In genomic region chr7:151248191-151249033, GRCh38 we compare ENCODE assay signal across 8 cellular contexts. TPM values are rescaled to one million over a fixed set of nuclear protein-coding genes. Genes with fewer than 3 reads are reported as not detected.
DNase-seq lines count a peak whose midpoint lies in the region; ATAC-seq and TF ChIP-seq lines count a peak whose summit lies in the region.

TSS of gene SMARCD3 (minus strand) at chr7:151248694. CDS start at chr7:151248562, 132 bp downstream.

- TF ChIP-seq EP300 in transverse colon (IDR thresholded peaks at IDR 0.05; ENCODE audit: low read depth), result no peak

- peak in 3 of 5 donors; percentile 25 to 45 (median 42) for DNase-seq in CD4-positive, alpha-beta memory T cell
- DNase-seq in KBM-7, result peak; percentile 55
- peak; percentile 56 for DNase-seq in activated CD8-positive, alpha-beta memory T cell treated with anti-CD3 and anti-CD28 coated beads, Interleukin-2, amount 50 U/mL, for 4 hours
- DNase-seq in fibroblast of lung (ENCODE audit: low read depth in 2 of 2), result peak; percentile 60 to 77
- peak; percentile 54 for DNase-seq in transverse colon
- DNase-seq in cerebellar nuclear complex (lab: John Stamatoyannopoulos, UW), result no peak

- H3K9me3 Mint-ChIP-seq in CD4-positive, alpha-beta memory T cell, result no peaks in the 10 kb centered on the region

- H3K4me1 Mint-ChIP-seq in CD4-positive, alpha-beta memory T cell, result peaks cover 25 to 70% (median 42%) of the 10 kb centered on the region in 4 donors

- no peaks in the 10 kb centered on the region for H3K36me3 Mint-ChIP-seq in CD4-positive, alpha-beta memory T cell

- peaks cover 29 to 41% of the 10 kb centered on the region in 2 donors for H3K27me3 Mint-ChIP-seq in CD4-positive, alpha-beta memory T cell

- intact Hi-C loops in CD4-positive, alpha-beta memory T cell (cut with micrococcal nuclease), result loop anchor here (5.0 kb wide), 1 partner anchor 41 kb away; no protein-coding TSS in a partner anchor
- intact Hi-C loops in transverse colon (cut with DNase I; ENCODE audit: low total_unique reads), result loop anchor here (5.0 kb wide), 1 partner anchor 54 kb away; no protein-coding TSS in a partner anchor

- H3K9me3 ChIP-seq in CD4-positive, alpha-beta memory T cell (ENCODE audit: control insufficient read depth in 1 of 2, low read length in 2 of 2), result no peaks in the 10 kb centered on the region
- H3K9me3 ChIP-seq in fibroblast of lung (ENCODE audit: control insufficient read depth, insufficient read depth, low read depth, low read length) (no peaks in the 10 kb centered on the region), mucosa of stomach (ENCODE audit: control insufficient read depth, low read length) (no peaks in the 10 kb centered on the region), transverse colon (no peaks in the 10 kb centered on the region)

- H3K27me3 ChIP-seq in CD4-positive, alpha-beta memory T cell (ENCODE audit: insufficient read depth, low read length), result peaks cover 39% of the 10 kb centered on the region
- H3K27me3 ChIP-seq in fibroblast of lung (ENCODE audit: control insufficient read depth, insufficient read depth, low read length), result no peaks in the 10 kb centered on the region
- H3K27me3 ChIP-seq in mucosa of stomach (ENCODE audit: control insufficient read depth, insufficient read depth, low read length), result peaks cover 82% of the 10 kb centered on the region
- H3K27me3 ChIP-seq in transverse colon, result peaks cover 87% of the 10 kb centered on the region

- peak within 1 kb of the TSS; percentile 100 for H3K4me2 ChIP-seq in fibroblast of lung (ENCODE audit: extremely low read depth, insufficient read depth, low read length)

- H3K27ac Mint-ChIP-seq in CD4-positive, alpha-beta memory T cell, result peak within 1 kb of the TSS in 4 of 7 donors; percentile 2 to 79 (median 38)

- CTCF ChIA-PET in CD4-positive, alpha-beta memory T cell (lab: Charles Lee; ENCODE audit: partially characterized antibody), result interaction anchor here (1.3 kb wide), 1 partner anchor 350 kb away, joined by 3 read pairs; no protein-coding TSS in a partner anchor

- H3K4me3 Mint-ChIP-seq in CD4-positive, alpha-beta memory T cell, result peak within 1 kb of the TSS; percentile 71 to 83 (median 80)

- no peaks in the 10 kb centered on the region for H3K36me3 ChIP-seq in CD4-positive, alpha-beta memory T cell (ENCODE audit: insufficient read depth, low read length)
- H3K36me3 ChIP-seq in fibroblast of lung (ENCODE audit: control insufficient read depth, insufficient read depth, low read length) (no peaks in the 10 kb centered on the region), mucosa of stomach (ENCODE audit: control insufficient read depth, insufficient read depth, low read length) (no peaks in the 10 kb centered on the region), transverse colon (no peaks in the 10 kb centered on the region)

- WGBS in transverse colon (ENCODE audit: low coverage in 1 of 2), 2 donors, result 0 to 1% methylated on average over 6 to 44 of the region's 84 CpGs

- no peak for TF ChIP-seq CTCF in fibroblast of lung (conservative IDR thresholded peaks at IDR 0.05 in 1 of 2, IDR thresholded peaks at IDR 0.05 in 1 of 2; ENCODE audit: low read depth in 1 of 2, low read length in 2 of 2)
- no peak for TF ChIP-seq CTCF in transverse colon (IDR thresholded peaks at IDR 0.05)

- peak within 1 kb of the TSS; percentile 92 for H2AFZ ChIP-seq in fibroblast of lung (ENCODE audit: low read length)

- TF ChIP-seq POLR2A in transverse colon (IDR thresholded peaks at IDR 0.05), result no peak

- H3K9ac ChIP-seq in fibroblast of lung (ENCODE audit: insufficient read depth, low read length) (peak within 1 kb of the TSS; percentile 70), mucosa of stomach (ENCODE audit: low read length) (peak within 1 kb of the TSS; percentile 55)

- peak within 1 kb of the TSS in 1 of 2 donors; percentile 32 for H3K4me3 ChIP-seq in CD4-positive, alpha-beta memory T cell (ENCODE audit: low read length in 2 of 2)
- peak within 1 kb of the TSS; percentile 53 to 82 (median 70) for H3K4me3 ChIP-seq in fibroblast of lung (replicated peaks in 1 of 4; ENCODE audit: control extremely low read depth in 1 of 4, insufficient read depth in 1 of 4, low read depth in 3 of 4, low read length in 4 of 4)
- H3K4me3 ChIP-seq in mucosa of stomach (ENCODE audit: low read length), result no peak within 1 kb of the TSS
- H3K4me3 ChIP-seq in transverse colon, result peak within 1 kb of the TSS; percentile 44 to 56 (median 50)

- no peak within 1 kb of the TSS for H3K27ac ChIP-seq in CD4-positive, alpha-beta memory T cell (ENCODE audit: low read depth, low read length)
- H3K27ac ChIP-seq in fibroblast of lung (ENCODE audit: insufficient read depth, low read length) (peak within 1 kb of the TSS; percentile 59), transverse colon (peak within 1 kb of the TSS; percentile 85 to 96 (median 90))

- ATAC-seq in HG03442 (IDR thresholded peaks at IDR 0.05; ENCODE audit: unreplicated experiment), result no peak

- in situ Hi-C loops in KBM-7 (cut with MboI; ENCODE audit: low pct_unique_long_range_greater_than_20kb, low sequenced_read_pairs), result no loop called here
- in situ Hi-C loops in transverse colon (cut with MboI; ENCODE audit: low pct_ligation_motif_present in 1 of 4, low pct_unique_long_range_greater_than_20kb in 1 of 4, low sequenced_read_pairs in 3 of 4), result no loop called here

- H4K20me1 ChIP-seq in fibroblast of lung (ENCODE audit: control insufficient read depth, extremely low read depth, insufficient read depth, low read length), result no peaks in the 10 kb centered on the region

- POLR2A ChIA-PET in CD4-positive, alpha-beta memory T cell (lab: Charles Lee; ENCODE audit: partially characterized antibody), result interaction anchor here (1.3 to 1.8 kb wide), 2 partner anchors 21 to 81 kb away, joined by 3 to 5 read pairs; partner anchors contain the start of genes ABCF2 and GBX1

- peaks cover 5% of the 10 kb centered on the region for H3K79me2 ChIP-seq in fibroblast of lung (ENCODE audit: control insufficient read depth, insufficient read depth, low read length)

- H3K4me1 ChIP-seq in CD4-positive, alpha-beta memory T cell (ENCODE audit: insufficient read depth, low read length), result peaks cover 58% of the 10 kb centered on the region
- peaks cover 43% of the 10 kb centered on the region for H3K4me1 ChIP-seq in fibroblast of lung (ENCODE audit: control insufficient read depth, extremely low read depth, insufficient read depth, low read length)
- peaks cover 56% of the 10 kb centered on the region for H3K4me1 ChIP-seq in mucosa of stomach (ENCODE audit: control insufficient read depth, insufficient read depth, low read length)
- H3K4me1 ChIP-seq in transverse colon, result peaks cover 31 to 85% (median 65%) of the 10 kb centered on the region in 4 donors

RNA-seq across cellular contexts. Expression of gene SMARCD3, which starts in this region (rescaled TPM):
- total RNA-seq in CD4-positive, alpha-beta memory T cell, result 1 to 10 TPM; 4.0 to 5.2 TPM
- polyA plus RNA-seq in CD4-positive, alpha-beta memory T cell, result 1 to 10 TPM; 4.6 TPM
- total RNA-seq in fibroblast of lung (23.8 and 27.0 TPM in 2 replicates), transverse colon (10 to 100 TPM in 2 of 4 donors, 1 to 10 TPM in 2; 6.6 to 19.1 (median 9.9) TPM)
- polyA plus RNA-seq in fibroblast of lung, result 30.7 and 30.9 TPM in 2 replicates
- 30.4 and 32.5 TPM in 2 replicates for polyA plus RNA-seq in fibroblast of lung (2012)
- polyA minus RNA-seq in fibroblast of lung (ENCODE audit: low replicate concordance), result 41.0 and 45.7 TPM in 2 replicates

Comparison
In these comparisons a context has a peak if more than half of its experiments do, and no peak if none do; other contexts are left out.
1. DNase-seq: peak in CD4-positive, alpha-beta memory T cell (3 of 5), KBM-7 (single experiment), activated CD8-positive, alpha-beta memory T cell treated with anti-CD3 and anti-CD28 coated beads, Interleukin-2, amount 50 U/mL, for 4 hours (single experiment), fibroblast of lung (2 of 2) and transverse colon (single experiment); none in cerebellar nuclear complex (0 of 2).